ENCODE assay signal across 8 cellular contexts in the genomic region with DNA sequence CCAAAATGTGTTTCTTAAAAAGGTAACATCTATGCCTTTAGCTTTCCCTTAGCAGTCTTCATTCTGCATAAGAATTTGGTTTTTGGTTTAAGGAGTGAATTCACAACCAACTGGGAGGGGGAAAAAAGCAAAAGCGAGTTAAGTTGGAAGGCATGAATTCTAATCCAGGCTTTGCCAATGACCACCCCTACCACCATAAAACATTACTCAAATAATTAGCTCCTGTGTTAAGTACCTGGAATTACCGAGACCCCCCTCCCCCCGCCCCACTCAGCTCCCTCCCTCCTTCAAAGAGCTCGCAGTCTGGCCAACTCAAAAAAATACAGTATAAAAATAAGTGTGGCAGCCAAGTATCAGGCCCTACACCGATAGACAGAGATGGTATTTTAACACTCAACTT. TPM values are rescaled to one million over a fixed set of nuclear protein-coding genes. Genes with fewer than 3 reads are reported as not detected.
DNase-seq lines count a peak whose midpoint lies in the region; ATAC-seq, FAIRE-seq and TF ChIP-seq lines count a peak whose summit lies in the region.

No MANE protein-coding gene starts in this region.

- H3K36me3 Mint-ChIP-seq in T-helper 1 cell treated with Interleukin-12 subunit alpha and Interleukin-12 subunit beta and Interleukin-4 antibody, amounts not matched to agents 30 μg/mL and 1 μg/mL, for 36 hours (ENCODE audit: low read depth): peaks cover 28% of the 10 kb centered on the region
- H3K36me3 Mint-ChIP-seq in activated naive CD4-positive, alpha-beta T cell treated with anti-CD3 and anti-CD28 coated beads, Interleukin-2, amount 50 U/mL, for 72 hours: peaks cover 15 to 22% of the 10 kb centered on the region in 2 donors

- H3K36me3 ChIP-seq in keratinocyte (ENCODE audit: control insufficient read depth in 2 of 2, extremely low read depth in 1 of 2, insufficient read depth in 2 of 2, low read length in 2 of 2) (no peaks in the 10 kb centered on the region), suprapubic skin (peaks cover 13% of the 10 kb centered on the region)

- TF ChIP-seq POLR2A in suprapubic skin (IDR thresholded peaks at IDR 0.05): no peak

- peak overlapping the region; percentile 96 for H3K4me3 Mint-ChIP-seq in T-helper 1 cell treated with Interleukin-12 subunit alpha and Interleukin-12 subunit beta and Interleukin-4 antibody, amounts not matched to agents 30 μg/mL and 1 μg/mL, for 36 hours

- H3K27ac Mint-ChIP-seq in T-helper 1 cell treated with Interleukin-12 subunit alpha and Interleukin-12 subunit beta and Interleukin-4 antibody, amounts not matched to agents 30 μg/mL and 1 μg/mL, for 36 hours: peak overlapping the region; percentile 99
- peak overlapping the region; percentile 98 for H3K27ac Mint-ChIP-seq in activated naive CD4-positive, alpha-beta T cell treated with anti-CD3 and anti-CD28 coated beads, Interleukin-2, amount 50 U/mL, for 72 hours

- H4K20me1 ChIP-seq in keratinocyte (ENCODE audit: control insufficient read depth, extremely low read depth, insufficient read depth, low read length): no peaks in the 10 kb centered on the region

- no peaks in the 10 kb centered on the region for H3K9me3 Mint-ChIP-seq in T-helper 1 cell treated with Interleukin-12 subunit alpha and Interleukin-12 subunit beta and Interleukin-4 antibody, amounts not matched to agents 30 μg/mL and 1 μg/mL, for 36 hours
- H3K9me3 Mint-ChIP-seq in activated naive CD4-positive, alpha-beta T cell treated with anti-CD3 and anti-CD28 coated beads, Interleukin-2, amount 50 U/mL, for 72 hours: no peaks in the 10 kb centered on the region

- no peaks in the 10 kb centered on the region for H3K9me1 ChIP-seq in keratinocyte (ENCODE audit: control insufficient read depth, extremely low read depth, insufficient read depth, low read length)

- dilution Hi-C loops in keratinocyte (cut with MboI; ENCODE audit: extremely low pct_ligation_motif_present, low sequenced_read_pairs): no loop called here

- peak overlapping the region; percentile 86 for H3K4me2 ChIP-seq in keratinocyte (ENCODE audit: control insufficient read depth, extremely low read depth, insufficient read depth, low read depth, low read length)

- H3K4me3 ChIP-seq in keratinocyte (ENCODE audit: control insufficient read depth in 2 of 3, extremely low read depth in 1 of 3, insufficient read depth in 2 of 3, low read depth in 1 of 3, low read length in 3 of 3) (peak overlapping the region; percentile 72 to 98 (median 77)), suprapubic skin (peak overlapping the region; percentile 94)

- peaks cover 79% of the 10 kb centered on the region for H3K79me2 ChIP-seq in keratinocyte (ENCODE audit: control insufficient read depth, insufficient read depth, low read length)

- ATAC-seq in activated naive CD4-positive, alpha-beta T cell treated with anti-CD3 and anti-CD28 coated beads, Interleukin-2, amount 50 U/mL, for 72 hours: no peak

- H3K27ac ChIP-seq in keratinocyte (ENCODE audit: control insufficient read depth, insufficient read depth, low read length): peak overlapping the region; percentile 96
- peak overlapping the region; percentile 96 for H3K27ac ChIP-seq in suprapubic skin

- TF ChIP-seq EP300 in suprapubic skin (IDR thresholded peaks at IDR 0.05): no peak

- under 1% methylated on average over 5 of the region's 5 CpGs for WGBS in suprapubic skin

- H3K4me1 ChIP-seq in keratinocyte (ENCODE audit: control insufficient read depth, extremely low read depth, insufficient read depth, low read length) (peaks cover 30% of the 10 kb centered on the region), suprapubic skin (peaks cover 56% of the 10 kb centered on the region)

- peak overlapping the region; percentile 92 for H3K9ac ChIP-seq in keratinocyte (ENCODE audit: control insufficient read depth, extremely low read depth, insufficient read depth, low read length)

- FAIRE-seq in keratinocyte (lab: Jason Lieb, UNC): no peak

- no peak overlapping the region for H2AFZ ChIP-seq in keratinocyte (ENCODE audit: control insufficient read depth, low read length)

- no peaks in the 10 kb centered on the region for H3K27me3 Mint-ChIP-seq in T-helper 1 cell treated with Interleukin-12 subunit alpha and Interleukin-12 subunit beta and Interleukin-4 antibody, amounts not matched to agents 30 μg/mL and 1 μg/mL, for 36 hours (ENCODE audit: low read depth)

- TF ChIP-seq CTCF in keratinocyte (optimal IDR thresholded peaks at IDR 0.05 in 1 of 3, IDR thresholded peaks at IDR 0.05 in 1 of 3, conservative IDR thresholded peaks at IDR 0.05 in 1 of 3; ENCODE audit: extremely low read depth in 1 of 3, insufficient read depth in 2 of 3, low read length in 3 of 3) (no peak), suprapubic skin (IDR thresholded peaks at IDR 0.05) (no peak)

- H3K9me3 ChIP-seq in keratinocyte (ENCODE audit: control insufficient read depth, low read depth, low read length) (no peaks in the 10 kb centered on the region), suprapubic skin (no peaks in the 10 kb centered on the region)

- DNase-seq in T-helper 1 cell: no peak
- no peak for DNase-seq in activated naive CD4-positive, alpha-beta T cell treated with anti-CD3 and anti-CD28 coated beads, Interleukin-2, amount 50 U/mL, for 72 hours (ENCODE audit: low spot score in 2 of 2)
- DNase-seq in keratinocyte (ENCODE audit: low read depth, low spot score): no peak
- no peak for DNase-seq in suprapubic skin (ENCODE audit: low spot score in 2 of 2)
- no peak for DNase-seq in hippocampal formation (lab: John Stamatoyannopoulos, UW)
- DNase-seq in cerebellar nuclear complex (lab: John Stamatoyannopoulos, UW): no peak
- no peak for DNase-seq in middle frontal gyrus (ENCODE audit: extremely low spot score, low spot score)

- H3K27me3 ChIP-seq in keratinocyte (ENCODE audit: control insufficient read depth, extremely low read depth, insufficient read depth, low read length) (no peaks in the 10 kb centered on the region), suprapubic skin (no peaks in the 10 kb centered on the region)

- peaks cover 43% of the 10 kb centered on the region for H3K4me1 Mint-ChIP-seq in T-helper 1 cell treated with Interleukin-12 subunit alpha and Interleukin-12 subunit beta and Interleukin-4 antibody, amounts not matched to agents 30 μg/mL and 1 μg/mL, for 36 hours (ENCODE audit: low read depth)

RNA-seq across cellular contexts. Expression of a gene that starts 0.5 kb away (rescaled TPM):
- 10 to 100 TPM; 45.3 to 59.0 TPM for total RNA-seq in activated naive CD4-positive, alpha-beta T cell treated with anti-CD3 and anti-CD28 coated beads, Interleukin-2, amount 50 U/mL, for 72 hours
- 43.9 to 90.7 TPM (median 60.7 TPM) in 3 replicates for polyA plus RNA-seq in keratinocyte
- polyA plus RNA-seq in keratinocyte (2011; ENCODE audit: low read depth): 22.3 TPM
- polyA plus RNA-seq in keratinocyte (2011; cell fraction: cytosol; rRNA removed): 45.7 and 96.5 TPM in 2 replicates
- 38.0 and 54.8 TPM in 2 replicates for polyA plus RNA-seq in keratinocyte (2011; cell fraction: nucleus; rRNA removed)
- 37.1 and 58.5 TPM in 2 replicates for polyA plus RNA-seq in keratinocyte (2012; ENCODE audit: low replicate concordance)
- 8.9 to 52.7 TPM (median 26.8 TPM) in 3 replicates for polyA minus RNA-seq in keratinocyte
- 18.2 TPM for polyA minus RNA-seq in keratinocyte (2011; cell fraction: cytosol; rRNA and poly(A)+ RNA removed)
- 12.6 and 21.1 TPM in 2 replicates for polyA minus RNA-seq in keratinocyte (2011; cell fraction: nucleus; rRNA and poly(A)+ RNA removed)
- total RNA-seq in suprapubic skin: 10 to 100 TPM; 22.8 to 52.5 (median 24.7) TPM

RNA-seq across cellular contexts. Expression of a gene that starts 0.9 kb away (rescaled TPM):
- total RNA-seq in activated naive CD4-positive, alpha-beta T cell treated with anti-CD3 and anti-CD28 coated beads, Interleukin-2, amount 50 U/mL, for 72 hours: 100 to 1,000 TPM in 1 of 2 donors, 10 to 100 TPM in 1; 47.6 to 126 TPM
- 72.4 to 153 TPM (median 77.4 TPM) in 3 replicates for polyA plus RNA-seq in keratinocyte
- 89.2 TPM for polyA plus RNA-seq in keratinocyte (2011; ENCODE audit: low read depth)
- 84.3 and 149 TPM in 2 replicates for polyA plus RNA-seq in keratinocyte (2011; cell fraction: cytosol; rRNA removed)
- polyA plus RNA-seq in keratinocyte (2011; cell fraction: nucleus; rRNA removed): 18.0 and 37.1 TPM in 2 replicates
- polyA plus RNA-seq in keratinocyte (2012; ENCODE audit: low replicate concordance): 94.5 and 116 TPM in 2 replicates
- 4.3 to 58.3 TPM (median 15.1 TPM) in 3 replicates for polyA minus RNA-seq in keratinocyte
- polyA minus RNA-seq in keratinocyte (2011; cell fraction: cytosol; rRNA and poly(A)+ RNA removed): 50.5 TPM
- polyA minus RNA-seq in keratinocyte (2011; cell fraction: nucleus; rRNA and poly(A)+ RNA removed): 16.0 and 25.1 TPM in 2 replicates
- total RNA-seq in suprapubic skin: 100 to 1,000 TPM in 2 of 4 donors, 10 to 100 TPM in 2; 34.9 to 115 (median 70.3) TPM

RNA-seq across cellular contexts. Expression of a gene that starts 24.4 kb away (rescaled TPM):
- 1 to 10 TPM in 1 of 2 donors, not detected in 1; 1.9 TPM for total RNA-seq in activated naive CD4-positive, alpha-beta T cell treated with anti-CD3 and anti-CD28 coated beads, Interleukin-2, amount 50 U/mL, for 72 hours
- polyA plus RNA-seq in keratinocyte: not detected in 3 replicates
- not detected for polyA plus RNA-seq in keratinocyte (2011; ENCODE audit: low read depth)
- 0.04 TPM in 1 of 2 replicates, not detected in the other for polyA plus RNA-seq in keratinocyte (2011; cell fraction: cytosol; rRNA removed)
- not detected in 2 replicates for polyA plus RNA-seq in keratinocyte (2011; cell fraction: nucleus; rRNA removed)
- not detected in 2 replicates for polyA plus RNA-seq in keratinocyte (2012; ENCODE audit: low replicate concordance)
- polyA minus RNA-seq in keratinocyte: 0.32 TPM in 1 of 3 replicates, not detected in the others
- polyA minus RNA-seq in keratinocyte (2011; cell fraction: cytosol; rRNA and poly(A)+ RNA removed): not detected
- polyA minus RNA-seq in keratinocyte (2011; cell fraction: nucleus; rRNA and poly(A)+ RNA removed): not detected in 2 replicates
- 1 to 10 TPM; 2.6 to 6.0 (median 4.4) TPM for total RNA-seq in suprapubic skin
